8 cellular contexts compared by ENCODE assay signal in genomic region chr22:32202539-32203180, GRCh38. TPM values are rescaled to one million over a fixed set of nuclear protein-coding genes. Genes with fewer than 3 reads are reported as not detected.
DNase-seq lines count a peak whose midpoint lies in the region; ATAC-seq, FAIRE-seq and TF ChIP-seq lines count a peak whose summit lies in the region.

No MANE protein-coding gene starts in this region.

- TF ChIP-seq CTCF in AG10803 (conservative IDR thresholded peaks at IDR 0.05; ENCODE audit: low read length) (peak; percentile 53), GM12865 (IDR thresholded peaks at IDR 0.05; ENCODE audit: insufficient read depth, low read depth, low read length, missing control alignments) (peak; percentile 47)

- no peak for FAIRE-seq in frontal cortex (lab: Jason Lieb, UNC)

- DNase-seq in AG10803 (ENCODE audit: low read depth) (peak; percentile 23), GM12865 (ENCODE audit: low read depth) (peak; percentile 35), NCI-H2227 treated with DMSO at 0.1 percent for 48 hours (lab: John Stamatoyannopoulos, UW) (peak; percentile 57), frontal cortex (ENCODE audit: low spot score in 2 of 2) (peak; percentile 47 to 64), pons (ENCODE audit: low spot score) (peak; percentile 21), GOT3 (lab: John Stamatoyannopoulos, UW) (no peak)
- DNase-seq in activated T-cell treated with anti-CD3 and anti-CD28 coated beads, Interleukin-2, amount 50 U/mL, for 48 hours: peak; percentile 43 to 55

- no peak for ATAC-seq in GM19351 (IDR thresholded peaks at IDR 0.05; ENCODE audit: unreplicated experiment)

- H3K4me3 ChIP-seq in AG10803 (ENCODE audit: low read length) (no peak overlapping the region), GM12865 (ENCODE audit: low read depth, low read length) (no peak overlapping the region)

RNA-seq across cellular contexts. Expression of gene RFPL2, which starts 2.2 kb away (rescaled TPM):
- total RNA-seq in frontal cortex: 1.2 TPM

RNA-seq across cellular contexts. Expression of gene C22orf42, which starts 43.6 kb away (rescaled TPM):
- total RNA-seq in frontal cortex: 0.41 TPM

RNA-seq across cellular contexts. Expression of gene SLC5A4, which starts 52.5 kb away (rescaled TPM):
- total RNA-seq in frontal cortex: not detected
